1 cellular context compared by ENCODE assay signal in the genomic region with DNA sequence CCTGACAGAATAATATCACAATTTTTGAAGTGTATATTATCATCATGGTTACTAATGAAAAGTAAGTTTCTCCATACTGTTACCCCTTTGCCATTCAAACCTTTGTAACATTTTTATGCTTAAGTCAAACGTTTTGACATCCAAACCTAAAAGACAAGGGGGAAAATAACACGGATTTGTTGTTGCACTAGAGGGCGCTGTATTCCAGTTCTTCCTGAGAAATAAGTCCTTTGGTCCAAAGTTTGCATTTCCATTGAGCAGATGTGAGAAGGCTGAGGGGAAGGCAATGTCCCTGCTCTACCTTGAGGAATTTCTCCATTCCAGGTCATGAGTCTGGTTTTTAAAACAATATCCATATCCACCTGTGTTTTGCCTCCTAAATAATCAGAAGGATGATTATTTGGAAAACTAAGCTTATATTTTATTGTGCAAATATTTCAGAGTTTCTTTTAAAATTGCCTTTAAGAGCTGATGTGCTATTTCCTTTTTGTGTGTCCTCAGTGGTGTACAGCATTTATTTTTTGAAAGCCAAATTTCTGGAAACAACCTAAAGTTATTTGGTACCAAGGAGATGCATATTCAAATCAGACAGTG.
TF ChIP-seq lines count a peak whose summit lies in the region.

No MANE protein-coding gene starts in this region.

TF ChIP-seq in HepG2, 621 proteins besides CTCF, POLR2A, EP300 and RAD21 (continues in another document):
- TF ChIP-seq, protein P1, sequence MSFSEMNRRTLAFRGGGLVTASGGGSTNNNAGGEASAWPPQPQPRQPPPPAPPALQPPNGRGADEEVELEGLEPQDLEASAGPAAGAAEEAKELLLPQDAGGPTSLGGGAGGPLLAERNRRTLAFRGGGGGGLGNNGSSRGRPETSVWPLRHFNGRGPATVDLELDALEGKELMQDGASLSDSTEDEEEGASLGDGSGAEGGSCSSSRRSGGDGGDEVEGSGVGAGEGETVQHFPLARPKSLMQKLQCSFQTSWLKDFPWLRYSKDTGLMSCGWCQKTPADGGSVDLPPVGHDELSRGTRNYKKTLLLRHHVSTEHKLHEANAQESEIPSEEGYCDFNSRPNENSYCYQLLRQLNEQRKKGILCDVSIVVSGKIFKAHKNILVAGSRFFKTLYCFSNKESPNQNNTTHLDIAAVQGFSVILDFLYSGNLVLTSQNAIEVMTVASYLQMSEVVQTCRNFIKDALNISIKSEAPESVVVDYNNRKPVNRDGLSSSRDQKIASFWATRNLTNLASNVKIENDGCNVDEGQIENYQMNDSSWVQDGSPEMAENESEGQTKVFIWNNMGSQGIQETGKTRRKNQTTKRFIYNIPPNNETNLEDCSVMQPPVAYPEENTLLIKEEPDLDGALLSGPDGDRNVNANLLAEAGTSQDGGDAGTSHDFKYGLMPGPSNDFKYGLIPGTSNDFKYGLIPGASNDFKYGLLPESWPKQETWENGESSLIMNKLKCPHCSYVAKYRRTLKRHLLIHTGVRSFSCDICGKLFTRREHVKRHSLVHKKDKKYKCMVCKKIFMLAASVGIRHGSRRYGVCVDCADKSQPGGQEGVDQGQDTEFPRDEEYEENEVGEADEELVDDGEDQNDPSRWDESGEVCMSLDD (CRISPR knock-in tag; IDR thresholded peaks at IDR 0.05; ENCODE audit: borderline replicate concordance): no peak
- TF ChIP-seq ZBTB21 (CRISPR knock-in tag; IDR thresholded peaks at IDR 0.05) (no peak), HOXA5 (CRISPR knock-in tag; IDR thresholded peaks at IDR 0.05) (no peak), KDM3A (CRISPR knock-in tag; IDR thresholded peaks at IDR 0.05; ENCODE audit: low read depth) (0 out of 2 replicates have a peak, but pooled peaks have one; percentile 39), SOX5 (CRISPR knock-in tag; IDR thresholded peaks at IDR 0.05; ENCODE audit: borderline replicate concordance) (peak; percentile 17; the same call in 1 of the 2 replicates), FOXA3 (CRISPR knock-in tag; IDR thresholded peaks at IDR 0.05) (peak; percentile 39), KAT8 (CRISPR knock-in tag; IDR thresholded peaks at IDR 0.05) (0 out of 2 replicates have a peak, but pooled peaks have one; percentile 18), HIVEP1 (CRISPR knock-in tag; IDR thresholded peaks at IDR 0.05) (no peak), HNF4A (CRISPR knock-in tag; IDR thresholded peaks at IDR 0.05) (peak; percentile 85), GATAD2A (CRISPR knock-in tag; IDR thresholded peaks at IDR 0.05) (peak; percentile 54; the same call in 1 of the 2 replicates), ZNF292 (CRISPR knock-in tag; IDR thresholded peaks at IDR 0.05; ENCODE audit: borderline replicate concordance, low read depth) (no peak), HMG20A (CRISPR knock-in tag; IDR thresholded peaks at IDR 0.05; ENCODE audit: borderline replicate concordance) (peak; percentile 11; the same call in 1 of the 2 replicates), STAG1 (CRISPR knock-in tag; IDR thresholded peaks at IDR 0.05) (peak; percentile 97), CREM (IDR thresholded peaks at IDR 0.05) (no peak), CREM (CRISPR knock-in tag; IDR thresholded peaks at IDR 0.05) (no peak), ERF (CRISPR knock-in tag; IDR thresholded peaks at IDR 0.05) (peak; percentile 43; the same call in 1 of the 2 replicates), GATAD1 (CRISPR knock-in tag; IDR thresholded peaks at IDR 0.05) (peak; percentile 36; the same call in 1 of the 2 replicates), SMAD3 (CRISPR knock-in tag; IDR thresholded peaks at IDR 0.05) (0 out of 2 replicates have a peak, but pooled peaks have one; percentile 50), HNF4G (IDR thresholded peaks at IDR 0.05; ENCODE audit: borderline replicate concordance, low read depth, low read length) (peak; percentile 72; the same call in 1 of the 2 replicates), HNF4G (CRISPR knock-in tag; IDR thresholded peaks at IDR 0.05; ENCODE audit: borderline replicate concordance, low read depth) (peak; percentile 42; the same call in 1 of the 2 replicates), NR2F2 (IDR thresholded peaks at IDR 0.05; ENCODE audit: borderline replicate concordance, low read depth) (no peak)
- TF ChIP-seq, protein P2, sequence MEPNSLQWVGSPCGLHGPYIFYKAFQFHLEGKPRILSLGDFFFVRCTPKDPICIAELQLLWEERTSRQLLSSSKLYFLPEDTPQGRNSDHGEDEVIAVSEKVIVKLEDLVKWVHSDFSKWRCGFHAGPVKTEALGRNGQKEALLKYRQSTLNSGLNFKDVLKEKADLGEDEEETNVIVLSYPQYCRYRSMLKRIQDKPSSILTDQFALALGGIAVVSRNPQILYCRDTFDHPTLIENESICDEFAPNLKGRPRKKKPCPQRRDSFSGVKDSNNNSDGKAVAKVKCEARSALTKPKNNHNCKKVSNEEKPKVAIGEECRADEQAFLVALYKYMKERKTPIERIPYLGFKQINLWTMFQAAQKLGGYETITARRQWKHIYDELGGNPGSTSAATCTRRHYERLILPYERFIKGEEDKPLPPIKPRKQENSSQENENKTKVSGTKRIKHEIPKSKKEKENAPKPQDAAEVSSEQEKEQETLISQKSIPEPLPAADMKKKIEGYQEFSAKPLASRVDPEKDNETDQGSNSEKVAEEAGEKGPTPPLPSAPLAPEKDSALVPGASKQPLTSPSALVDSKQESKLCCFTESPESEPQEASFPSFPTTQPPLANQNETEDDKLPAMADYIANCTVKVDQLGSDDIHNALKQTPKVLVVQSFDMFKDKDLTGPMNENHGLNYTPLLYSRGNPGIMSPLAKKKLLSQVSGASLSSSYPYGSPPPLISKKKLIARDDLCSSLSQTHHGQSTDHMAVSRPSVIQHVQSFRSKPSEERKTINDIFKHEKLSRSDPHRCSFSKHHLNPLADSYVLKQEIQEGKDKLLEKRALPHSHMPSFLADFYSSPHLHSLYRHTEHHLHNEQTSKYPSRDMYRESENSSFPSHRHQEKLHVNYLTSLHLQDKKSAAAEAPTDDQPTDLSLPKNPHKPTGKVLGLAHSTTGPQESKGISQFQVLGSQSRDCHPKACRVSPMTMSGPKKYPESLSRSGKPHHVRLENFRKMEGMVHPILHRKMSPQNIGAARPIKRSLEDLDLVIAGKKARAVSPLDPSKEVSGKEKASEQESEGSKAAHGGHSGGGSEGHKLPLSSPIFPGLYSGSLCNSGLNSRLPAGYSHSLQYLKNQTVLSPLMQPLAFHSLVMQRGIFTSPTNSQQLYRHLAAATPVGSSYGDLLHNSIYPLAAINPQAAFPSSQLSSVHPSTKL (CRISPR knock-in tag; IDR thresholded peaks at IDR 0.05): peak; percentile 56
- TF ChIP-seq, protein P3, sequence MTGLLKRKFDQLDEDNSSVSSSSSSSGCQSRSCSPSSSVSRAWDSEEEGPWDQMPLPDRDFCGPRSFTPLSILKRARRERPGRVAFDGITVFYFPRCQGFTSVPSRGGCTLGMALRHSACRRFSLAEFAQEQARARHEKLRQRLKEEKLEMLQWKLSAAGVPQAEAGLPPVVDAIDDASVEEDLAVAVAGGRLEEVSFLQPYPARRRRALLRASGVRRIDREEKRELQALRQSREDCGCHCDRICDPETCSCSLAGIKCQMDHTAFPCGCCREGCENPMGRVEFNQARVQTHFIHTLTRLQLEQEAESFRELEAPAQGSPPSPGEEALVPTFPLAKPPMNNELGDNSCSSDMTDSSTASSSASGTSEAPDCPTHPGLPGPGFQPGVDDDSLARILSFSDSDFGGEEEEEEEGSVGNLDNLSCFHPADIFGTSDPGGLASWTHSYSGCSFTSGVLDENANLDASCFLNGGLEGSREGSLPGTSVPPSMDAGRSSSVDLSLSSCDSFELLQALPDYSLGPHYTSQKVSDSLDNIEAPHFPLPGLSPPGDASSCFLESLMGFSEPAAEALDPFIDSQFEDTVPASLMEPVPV (CRISPR knock-in tag; IDR thresholded peaks at IDR 0.05): no peak
- TF ChIP-seq, protein P4, sequence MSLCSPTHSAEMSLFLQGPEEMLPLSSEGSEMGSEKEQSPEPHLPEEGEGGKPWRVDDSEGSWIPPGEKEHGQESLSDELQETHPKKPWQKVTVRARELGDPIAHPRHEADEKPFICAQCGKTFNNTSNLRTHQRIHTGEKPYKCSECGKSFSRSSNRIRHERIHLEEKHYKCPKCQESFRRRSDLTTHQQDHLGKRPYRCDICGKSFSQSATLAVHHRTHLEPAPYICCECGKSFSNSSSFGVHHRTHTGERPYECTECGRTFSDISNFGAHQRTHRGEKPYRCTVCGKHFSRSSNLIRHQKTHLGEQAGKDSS (CRISPR knock-in tag; IDR thresholded peaks at IDR 0.05; ENCODE audit: borderline replicate concordance, low read depth): no peak
- TF ChIP-seq, protein P5, sequence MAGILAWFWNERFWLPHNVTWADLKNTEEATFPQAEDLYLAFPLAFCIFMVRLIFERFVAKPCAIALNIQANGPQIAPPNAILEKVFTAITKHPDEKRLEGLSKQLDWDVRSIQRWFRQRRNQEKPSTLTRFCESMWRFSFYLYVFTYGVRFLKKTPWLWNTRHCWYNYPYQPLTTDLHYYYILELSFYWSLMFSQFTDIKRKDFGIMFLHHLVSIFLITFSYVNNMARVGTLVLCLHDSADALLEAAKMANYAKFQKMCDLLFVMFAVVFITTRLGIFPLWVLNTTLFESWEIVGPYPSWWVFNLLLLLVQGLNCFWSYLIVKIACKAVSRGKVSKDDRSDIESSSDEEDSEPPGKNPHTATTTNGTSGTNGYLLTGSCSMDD (CRISPR knock-in tag; IDR thresholded peaks at IDR 0.05): no peak
- TF ChIP-seq, protein P6, sequence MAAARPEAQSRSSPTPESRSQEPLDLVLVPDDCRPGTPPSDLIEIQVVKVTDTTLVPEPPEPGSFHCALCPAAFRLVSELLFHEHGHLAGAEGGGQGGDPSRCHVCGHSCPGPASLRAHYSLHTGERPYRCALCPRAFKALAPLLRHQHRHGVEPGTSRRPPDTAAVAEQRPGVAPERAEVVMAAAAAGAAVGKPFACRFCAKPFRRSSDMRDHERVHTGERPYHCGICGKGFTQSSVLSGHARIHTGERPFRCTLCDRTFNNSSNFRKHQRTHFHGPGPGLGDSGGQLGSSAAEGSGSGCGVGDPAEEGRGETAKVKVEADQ (CRISPR knock-in tag; IDR thresholded peaks at IDR 0.05; ENCODE audit: borderline replicate concordance): no peak
- TF ChIP-seq, protein P7, sequence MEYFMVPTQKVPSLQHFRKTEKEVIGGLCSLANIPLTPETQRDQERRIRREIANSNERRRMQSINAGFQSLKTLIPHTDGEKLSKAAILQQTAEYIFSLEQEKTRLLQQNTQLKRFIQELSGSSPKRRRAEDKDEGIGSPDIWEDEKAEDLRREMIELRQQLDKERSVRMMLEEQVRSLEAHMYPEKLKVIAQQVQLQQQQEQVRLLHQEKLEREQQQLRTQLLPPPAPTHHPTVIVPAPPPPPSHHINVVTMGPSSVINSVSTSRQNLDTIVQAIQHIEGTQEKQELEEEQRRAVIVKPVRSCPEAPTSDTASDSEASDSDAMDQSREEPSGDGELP (IDR thresholded peaks at IDR 0.05; ENCODE audit: borderline replicate concordance, low read depth): no peak; the same call in 1 of the 2 replicates
- TF ChIP-seq, protein P8, sequence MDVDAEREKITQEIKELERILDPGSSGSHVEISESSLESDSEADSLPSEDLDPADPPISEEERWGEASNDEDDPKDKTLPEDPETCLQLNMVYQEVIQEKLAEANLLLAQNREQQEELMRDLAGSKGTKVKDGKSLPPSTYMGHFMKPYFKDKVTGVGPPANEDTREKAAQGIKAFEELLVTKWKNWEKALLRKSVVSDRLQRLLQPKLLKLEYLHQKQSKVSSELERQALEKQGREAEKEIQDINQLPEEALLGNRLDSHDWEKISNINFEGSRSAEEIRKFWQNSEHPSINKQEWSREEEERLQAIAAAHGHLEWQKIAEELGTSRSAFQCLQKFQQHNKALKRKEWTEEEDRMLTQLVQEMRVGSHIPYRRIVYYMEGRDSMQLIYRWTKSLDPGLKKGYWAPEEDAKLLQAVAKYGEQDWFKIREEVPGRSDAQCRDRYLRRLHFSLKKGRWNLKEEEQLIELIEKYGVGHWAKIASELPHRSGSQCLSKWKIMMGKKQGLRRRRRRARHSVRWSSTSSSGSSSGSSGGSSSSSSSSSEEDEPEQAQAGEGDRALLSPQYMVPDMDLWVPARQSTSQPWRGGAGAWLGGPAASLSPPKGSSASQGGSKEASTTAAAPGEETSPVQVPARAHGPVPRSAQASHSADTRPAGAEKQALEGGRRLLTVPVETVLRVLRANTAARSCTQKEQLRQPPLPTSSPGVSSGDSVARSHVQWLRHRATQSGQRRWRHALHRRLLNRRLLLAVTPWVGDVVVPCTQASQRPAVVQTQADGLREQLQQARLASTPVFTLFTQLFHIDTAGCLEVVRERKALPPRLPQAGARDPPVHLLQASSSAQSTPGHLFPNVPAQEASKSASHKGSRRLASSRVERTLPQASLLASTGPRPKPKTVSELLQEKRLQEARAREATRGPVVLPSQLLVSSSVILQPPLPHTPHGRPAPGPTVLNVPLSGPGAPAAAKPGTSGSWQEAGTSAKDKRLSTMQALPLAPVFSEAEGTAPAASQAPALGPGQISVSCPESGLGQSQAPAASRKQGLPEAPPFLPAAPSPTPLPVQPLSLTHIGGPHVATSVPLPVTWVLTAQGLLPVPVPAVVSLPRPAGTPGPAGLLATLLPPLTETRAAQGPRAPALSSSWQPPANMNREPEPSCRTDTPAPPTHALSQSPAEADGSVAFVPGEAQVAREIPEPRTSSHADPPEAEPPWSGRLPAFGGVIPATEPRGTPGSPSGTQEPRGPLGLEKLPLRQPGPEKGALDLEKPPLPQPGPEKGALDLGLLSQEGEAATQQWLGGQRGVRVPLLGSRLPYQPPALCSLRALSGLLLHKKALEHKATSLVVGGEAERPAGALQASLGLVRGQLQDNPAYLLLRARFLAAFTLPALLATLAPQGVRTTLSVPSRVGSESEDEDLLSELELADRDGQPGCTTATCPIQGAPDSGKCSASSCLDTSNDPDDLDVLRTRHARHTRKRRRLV (CRISPR knock-in tag; IDR thresholded peaks at IDR 0.05): no peak
- TF ChIP-seq, protein P9, sequence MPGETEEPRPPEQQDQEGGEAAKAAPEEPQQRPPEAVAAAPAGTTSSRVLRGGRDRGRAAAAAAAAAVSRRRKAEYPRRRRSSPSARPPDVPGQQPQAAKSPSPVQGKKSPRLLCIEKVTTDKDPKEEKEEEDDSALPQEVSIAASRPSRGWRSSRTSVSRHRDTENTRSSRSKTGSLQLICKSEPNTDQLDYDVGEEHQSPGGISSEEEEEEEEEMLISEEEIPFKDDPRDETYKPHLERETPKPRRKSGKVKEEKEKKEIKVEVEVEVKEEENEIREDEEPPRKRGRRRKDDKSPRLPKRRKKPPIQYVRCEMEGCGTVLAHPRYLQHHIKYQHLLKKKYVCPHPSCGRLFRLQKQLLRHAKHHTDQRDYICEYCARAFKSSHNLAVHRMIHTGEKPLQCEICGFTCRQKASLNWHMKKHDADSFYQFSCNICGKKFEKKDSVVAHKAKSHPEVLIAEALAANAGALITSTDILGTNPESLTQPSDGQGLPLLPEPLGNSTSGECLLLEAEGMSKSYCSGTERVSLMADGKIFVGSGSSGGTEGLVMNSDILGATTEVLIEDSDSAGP (CRISPR knock-in tag; IDR thresholded peaks at IDR 0.05; ENCODE audit: borderline replicate concordance): no peak
- TF ChIP-seq, protein P10, sequence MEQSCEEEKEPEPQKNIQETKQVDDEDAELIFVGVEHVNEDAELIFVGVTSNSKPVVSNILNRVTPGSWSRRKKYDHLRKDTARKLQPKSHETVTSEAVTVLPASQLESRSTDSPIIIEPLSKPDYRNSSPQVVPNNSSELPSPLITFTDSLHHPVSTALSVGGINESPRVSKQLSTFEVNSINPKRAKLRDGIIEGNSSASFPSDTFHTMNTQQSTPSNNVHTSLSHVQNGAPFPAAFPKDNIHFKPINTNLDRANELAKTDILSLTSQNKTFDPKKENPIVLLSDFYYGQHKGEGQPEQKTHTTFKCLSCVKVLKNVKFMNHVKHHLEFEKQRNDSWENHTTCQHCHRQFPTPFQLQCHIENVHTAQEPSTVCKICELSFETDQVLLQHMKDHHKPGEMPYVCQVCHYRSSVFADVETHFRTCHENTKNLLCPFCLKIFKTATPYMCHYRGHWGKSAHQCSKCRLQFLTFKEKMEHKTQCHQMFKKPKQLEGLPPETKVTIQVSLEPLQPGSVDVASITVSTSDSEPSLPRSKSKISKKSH (CRISPR knock-in tag; IDR thresholded peaks at IDR 0.05; ENCODE audit: borderline replicate concordance): no peak
